In genomic region chr1:232669981-232670763, GRCh38 we compare ENCODE assay signal across 1 cellular context.
TF ChIP-seq lines count a peak whose summit lies in the region.

No MANE protein-coding gene starts in this region.

TF ChIP-seq in HEK293, 187 proteins besides CTCF, POLR2A, EP300 and RAD21 (continued from another document):
- TF ChIP-seq ZNF366 (tag by site-specific recombination; conservative IDR thresholded peaks at IDR 0.05) (peak; percentile 94), ZNF433 (tag by site-specific recombination; IDR thresholded peaks at IDR 0.05; ENCODE audit: low read depth) (no peak), KLF7 (tag by site-specific recombination; IDR thresholded peaks at IDR 0.05; ENCODE audit: borderline replicate concordance) (no peak), ZFHX2 (tag by site-specific recombination; conservative IDR thresholded peaks at IDR 0.05) (no peak), ZNF664 (tag by site-specific recombination; IDR thresholded peaks at IDR 0.05) (peak; percentile 36), ZNF2 (tag by site-specific recombination; IDR thresholded peaks at IDR 0.05) (peak; percentile 85; the same call in 1 of the 2 replicates), ZNF23 (tag by site-specific recombination; IDR thresholded peaks at IDR 0.05; ENCODE audit: borderline replicate concordance) (no peak), ZNF777 (tag by site-specific recombination; IDR thresholded peaks at IDR 0.05; ENCODE audit: borderline replicate concordance) (no peak), ZNF112 (tag by site-specific recombination; IDR thresholded peaks at IDR 0.05) (no peak), ZNF24 (tag by site-specific recombination; IDR thresholded peaks at IDR 0.05) (peak; percentile 90), ZBTB49 (tag by site-specific recombination; IDR thresholded peaks at IDR 0.05; ENCODE audit: low read depth) (no peak), ZNF792 (tag by site-specific recombination; IDR thresholded peaks at IDR 0.05) (peak; percentile 66; the same call in 1 of the 2 replicates), ZNF280C (tag by site-specific recombination; IDR thresholded peaks at IDR 0.05) (no peak), ZNF600 (tag by site-specific recombination; IDR thresholded peaks at IDR 0.05) (peak; percentile 92), HOXD13 (CRISPR knock-in tag; IDR thresholded peaks at IDR 0.05; ENCODE audit: borderline replicate concordance) (no peak), ZNF530 (tag by site-specific recombination; IDR thresholded peaks at IDR 0.05; ENCODE audit: low read depth) (no peak), ZNF404 (tag by site-specific recombination; IDR thresholded peaks at IDR 0.05) (no peak), ZFP41 (tag by site-specific recombination; IDR thresholded peaks at IDR 0.05; ENCODE audit: borderline replicate concordance) (no peak), ZNF133 (tag by site-specific recombination; IDR thresholded peaks at IDR 0.05) (no peak), ZNF138 (tag by site-specific recombination; IDR thresholded peaks at IDR 0.05; ENCODE audit: borderline replicate concordance) (no peak), ZFP37 (tag by site-specific recombination; IDR thresholded peaks at IDR 0.05) (peak; percentile 63; the same call in 1 of the 2 replicates), ZBTB21 (tag by site-specific recombination; IDR thresholded peaks at IDR 0.05) (peak; percentile 85), ZNF701 (tag by site-specific recombination; IDR thresholded peaks at IDR 0.05) (no peak), ZSCAN23 (tag by site-specific recombination; IDR thresholded peaks at IDR 0.05) (peak; percentile 91; the same call in 1 of the 2 replicates), PATZ1 (tag by site-specific recombination; IDR thresholded peaks at IDR 0.05) (peak; percentile 40; the same call in 1 of the 2 replicates), ZNF26 (tag by site-specific recombination; IDR thresholded peaks at IDR 0.05) (no peak), ZNF37A (tag by site-specific recombination; IDR thresholded peaks at IDR 0.05) (no peak), ZNF561 (tag by site-specific recombination; IDR thresholded peaks at IDR 0.05; ENCODE audit: borderline replicate concordance) (peak; percentile 38; the same call in 1 of the 2 replicates), YY2 (tag by site-specific recombination; IDR thresholded peaks at IDR 0.05) (0 out of 2 replicates have a peak, but pooled peaks have one; percentile 22), ZNF560 (tag by site-specific recombination; IDR thresholded peaks at IDR 0.05; ENCODE audit: borderline replicate concordance) (no peak), ZNF354C (tag by site-specific recombination; IDR thresholded peaks at IDR 0.05; ENCODE audit: borderline replicate concordance, low read depth) (no peak), ZBTB11 (tag by site-specific recombination; conservative IDR thresholded peaks at IDR 0.05; ENCODE audit: low read depth) (peak; percentile 38; the same call in 1 of the 2 replicates), ZNF391 (tag by site-specific recombination; IDR thresholded peaks at IDR 0.05; ENCODE audit: borderline replicate concordance, low read depth) (no peak; the same call in 1 of the 2 replicates), ZNF423 (tag by site-specific recombination; IDR thresholded peaks at IDR 0.05) (no peak), ZNF677 (tag by site-specific recombination; IDR thresholded peaks at IDR 0.05) (no peak), ZNF184 (tag by site-specific recombination; IDR thresholded peaks at IDR 0.05) (peak; percentile 90), BCL11A (tag by site-specific recombination; IDR thresholded peaks at IDR 0.05; ENCODE audit: low read depth) (peak; percentile 92), SP7 (tag by site-specific recombination; IDR thresholded peaks at IDR 0.05) (peak; percentile 94), ZXDB (tag by site-specific recombination; IDR thresholded peaks at IDR 0.05) (peak; percentile 90), ZNF324 (tag by site-specific recombination; IDR thresholded peaks at IDR 0.05) (peak; percentile 86), ZNF654 (tag by site-specific recombination; IDR thresholded peaks at IDR 0.05; ENCODE audit: low read depth) (no peak), ZNF146 (tag by site-specific recombination; IDR thresholded peaks at IDR 0.05) (no peak), ZNF311 (tag by site-specific recombination; IDR thresholded peaks at IDR 0.05; ENCODE audit: borderline replicate concordance) (no peak), KLF16 (tag by site-specific recombination; IDR thresholded peaks at IDR 0.05) (0 out of 2 replicates have a peak, but pooled peaks have one; percentile 62), ZNF155 (tag by site-specific recombination; IDR thresholded peaks at IDR 0.05) (no peak), ZNF558 (tag by site-specific recombination; IDR thresholded peaks at IDR 0.05) (peak; percentile 86)
- TF ChIP-seq, protein P1, sequence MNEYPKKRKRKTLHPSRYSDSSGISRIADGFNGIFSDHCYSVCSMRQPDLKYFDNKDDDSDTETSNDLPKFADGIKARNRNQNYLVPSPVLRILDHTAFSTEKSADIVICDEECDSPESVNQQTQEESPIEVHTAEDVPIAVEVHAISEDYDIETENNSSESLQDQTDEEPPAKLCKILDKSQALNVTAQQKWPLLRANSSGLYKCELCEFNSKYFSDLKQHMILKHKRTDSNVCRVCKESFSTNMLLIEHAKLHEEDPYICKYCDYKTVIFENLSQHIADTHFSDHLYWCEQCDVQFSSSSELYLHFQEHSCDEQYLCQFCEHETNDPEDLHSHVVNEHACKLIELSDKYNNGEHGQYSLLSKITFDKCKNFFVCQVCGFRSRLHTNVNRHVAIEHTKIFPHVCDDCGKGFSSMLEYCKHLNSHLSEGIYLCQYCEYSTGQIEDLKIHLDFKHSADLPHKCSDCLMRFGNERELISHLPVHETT (tag by site-specific recombination; IDR thresholded peaks at IDR 0.05): peak; percentile 83
- TF ChIP-seq, protein P2, sequence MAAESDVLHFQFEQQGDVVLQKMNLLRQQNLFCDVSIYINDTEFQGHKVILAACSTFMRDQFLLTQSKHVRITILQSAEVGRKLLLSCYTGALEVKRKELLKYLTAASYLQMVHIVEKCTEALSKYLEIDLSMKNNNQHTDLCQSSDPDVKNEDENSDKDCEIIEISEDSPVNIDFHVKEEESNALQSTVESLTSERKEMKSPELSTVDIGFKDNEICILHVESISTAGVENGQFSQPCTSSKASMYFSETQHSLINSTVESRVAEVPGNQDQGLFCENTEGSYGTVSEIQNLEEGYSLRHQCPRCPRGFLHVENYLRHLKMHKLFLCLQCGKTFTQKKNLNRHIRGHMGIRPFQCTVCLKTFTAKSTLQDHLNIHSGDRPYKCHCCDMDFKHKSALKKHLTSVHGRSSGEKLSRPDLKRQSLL (tag by site-specific recombination; IDR thresholded peaks at IDR 0.05): 0 out of 2 replicates have a peak, but pooled peaks have one; percentile 49
- TF ChIP-seq, protein P3, sequence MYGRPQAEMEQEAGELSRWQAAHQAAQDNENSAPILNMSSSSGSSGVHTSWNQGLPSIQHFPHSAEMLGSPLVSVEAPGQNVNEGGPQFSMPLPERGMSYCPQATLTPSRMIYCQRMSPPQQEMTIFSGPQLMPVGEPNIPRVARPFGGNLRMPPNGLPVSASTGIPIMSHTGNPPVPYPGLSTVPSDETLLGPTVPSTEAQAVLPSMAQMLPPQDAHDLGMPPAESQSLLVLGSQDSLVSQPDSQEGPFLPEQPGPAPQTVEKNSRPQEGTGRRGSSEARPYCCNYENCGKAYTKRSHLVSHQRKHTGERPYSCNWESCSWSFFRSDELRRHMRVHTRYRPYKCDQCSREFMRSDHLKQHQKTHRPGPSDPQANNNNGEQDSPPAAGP (tag by site-specific recombination; IDR thresholded peaks at IDR 0.05): peak; percentile 79
